1 cellular context compared by ENCODE assay signal in the genomic region with DNA sequence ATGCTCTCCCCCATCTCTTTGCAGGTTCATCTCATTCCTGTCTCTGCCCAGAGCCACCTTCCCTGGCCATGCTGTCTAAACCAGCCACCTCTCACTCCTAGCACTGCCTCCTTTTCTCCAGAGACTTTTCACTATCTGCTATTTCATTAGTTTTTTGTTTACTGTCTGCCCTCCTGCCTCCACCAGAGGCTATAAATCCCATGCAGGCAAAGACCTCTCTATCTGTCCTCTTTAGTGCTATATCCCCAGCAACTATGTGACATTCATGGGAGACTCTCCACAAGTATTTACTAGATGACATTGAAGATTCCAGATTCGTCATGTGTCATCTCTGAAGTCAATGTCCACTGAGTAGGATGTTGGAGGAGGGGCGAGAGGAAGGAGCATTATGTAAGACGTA.
TF ChIP-seq lines count a peak whose summit lies in the region.

No MANE protein-coding gene starts in this region.

TF ChIP-seq in HepG2, 621 proteins besides CTCF, POLR2A, EP300 and RAD21:
- 0 out of 2 replicates have a peak, but pooled peaks have one; percentile 14 for TF ChIP-seq ZNF121 (CRISPR knock-in tag; IDR thresholded peaks at IDR 0.05)
- 0 out of 2 replicates have a peak, but pooled peaks have one; percentile 35 for TF ChIP-seq ZNF17 (CRISPR knock-in tag; IDR thresholded peaks at IDR 0.05)
- no peak for TF ChIP-seq PHF20 (CRISPR knock-in tag; IDR thresholded peaks at IDR 0.05)
- 0 out of 2 replicates have a peak, but pooled peaks have one; percentile 65 for TF ChIP-seq ZNF75D (CRISPR knock-in tag; IDR thresholded peaks at IDR 0.05; ENCODE audit: borderline replicate concordance)
- TF ChIP-seq MTF2 (CRISPR knock-in tag; IDR thresholded peaks at IDR 0.05; ENCODE audit: borderline replicate concordance), result 0 out of 2 replicates have a peak, but pooled peaks have one; percentile 23
- TF ChIP-seq, protein P1, sequence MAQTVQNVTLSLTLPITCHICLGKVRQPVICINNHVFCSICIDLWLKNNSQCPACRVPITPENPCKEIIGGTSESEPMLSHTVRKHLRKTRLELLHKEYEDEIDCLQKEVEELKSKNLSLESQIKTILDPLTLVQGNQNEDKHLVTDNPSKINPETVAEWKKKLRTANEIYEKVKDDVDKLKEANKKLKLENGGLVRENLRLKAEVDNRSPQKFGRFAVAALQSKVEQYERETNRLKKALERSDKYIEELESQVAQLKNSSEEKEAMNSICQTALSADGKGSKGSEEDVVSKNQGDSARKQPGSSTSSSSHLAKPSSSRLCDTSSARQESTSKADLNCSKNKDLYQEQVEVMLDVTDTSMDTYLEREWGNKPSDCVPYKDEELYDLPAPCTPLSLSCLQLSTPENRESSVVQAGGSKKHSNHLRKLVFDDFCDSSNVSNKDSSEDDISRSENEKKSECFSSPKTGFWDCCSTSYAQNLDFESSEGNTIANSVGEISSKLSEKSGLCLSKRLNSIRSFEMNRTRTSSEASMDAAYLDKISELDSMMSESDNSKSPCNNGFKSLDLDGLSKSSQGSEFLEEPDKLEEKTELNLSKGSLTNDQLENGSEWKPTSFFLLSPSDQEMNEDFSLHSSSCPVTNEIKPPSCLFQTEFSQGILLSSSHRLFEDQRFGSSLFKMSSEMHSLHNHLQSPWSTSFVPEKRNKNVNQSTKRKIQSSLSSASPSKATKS (CRISPR knock-in tag; IDR thresholded peaks at IDR 0.05), result peak; percentile 57; the same call in 1 of the 2 replicates
- TF ChIP-seq ZNF615 (CRISPR knock-in tag; IDR thresholded peaks at IDR 0.05; ENCODE audit: borderline replicate concordance), result 0 out of 2 replicates have a peak, but pooled peaks have one; percentile 55
- TF ChIP-seq NAIF1 (CRISPR knock-in tag; IDR thresholded peaks at IDR 0.05; ENCODE audit: borderline replicate concordance), result peak; percentile 74
- TF ChIP-seq AGO2 (optimal IDR thresholded peaks at IDR 0.05; ENCODE audit: low read depth, low read length), result no peak
